1 cellular context compared by ENCODE assay signal in genomic region chr22:38316340-38317236, GRCh38.
A peak's percentile ranks its signal among the peaks of the same experiment; 100 is the strongest.
TF ChIP-seq lines count a peak whose summit lies in the region.

No MANE protein-coding gene starts in this region.

TF ChIP-seq in HepG2, 621 proteins besides CTCF, POLR2A, EP300 and RAD21 (continued from another document and continues in another):
- TF ChIP-seq, protein P1, sequence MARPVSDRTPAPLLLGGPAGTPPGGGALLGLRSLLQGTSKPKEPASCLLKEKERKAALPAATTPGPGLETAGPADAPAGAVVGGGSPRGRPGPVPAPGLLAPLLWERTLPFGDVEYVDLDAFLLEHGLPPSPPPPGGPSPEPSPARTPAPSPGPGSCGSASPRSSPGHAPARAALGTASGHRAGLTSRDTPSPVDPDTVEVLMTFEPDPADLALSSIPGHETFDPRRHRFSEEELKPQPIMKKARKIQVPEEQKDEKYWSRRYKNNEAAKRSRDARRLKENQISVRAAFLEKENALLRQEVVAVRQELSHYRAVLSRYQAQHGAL (CRISPR knock-in tag; IDR thresholded peaks at IDR 0.05; ENCODE audit: not compliant biosample characterization) = no peak
- TF ChIP-seq HNRNPLL (IDR thresholded peaks at IDR 0.05; ENCODE audit: low read depth, low read length, poor library complexity, severe bottlenecking) (no peak), POGK (CRISPR knock-in tag; conservative IDR thresholded peaks at IDR 0.05) (0 out of 2 replicates have a peak, but pooled peaks have one; percentile 36), ZNF253 (CRISPR knock-in tag; IDR thresholded peaks at IDR 0.05; ENCODE audit: borderline replicate concordance) (no peak), KDM5A (IDR thresholded peaks at IDR 0.05; ENCODE audit: borderline replicate concordance, low read length) (no peak), KDM4B (CRISPR knock-in tag; IDR thresholded peaks at IDR 0.05) (no peak), GPBP1L1 (CRISPR knock-in tag; IDR thresholded peaks at IDR 0.05) (no peak), PRDM15 (CRISPR knock-in tag; IDR thresholded peaks at IDR 0.05) (no peak), ZFP1 (CRISPR knock-in tag; IDR thresholded peaks at IDR 0.05) (no peak), TARDBP (CRISPR knock-in tag; IDR thresholded peaks at IDR 0.05) (no peak), FOSL2 (CRISPR knock-in tag; IDR thresholded peaks at IDR 0.05) (no peak), PITX1 (CRISPR knock-in tag; IDR thresholded peaks at IDR 0.05) (no peak), ZNF549 (CRISPR knock-in tag; IDR thresholded peaks at IDR 0.05) (no peak), ZNF543 (CRISPR knock-in tag; IDR thresholded peaks at IDR 0.05) (no peak), WIZ (CRISPR knock-in tag; IDR thresholded peaks at IDR 0.05) (no peak), MXD4 (CRISPR knock-in tag; IDR thresholded peaks at IDR 0.05) (no peak), ZNF34 (CRISPR knock-in tag; IDR thresholded peaks at IDR 0.05; ENCODE audit: borderline replicate concordance) (no peak), ZNF138 (CRISPR knock-in tag; IDR thresholded peaks at IDR 0.05; ENCODE audit: low read depth) (no peak), AHR (CRISPR knock-in tag; IDR thresholded peaks at IDR 0.05) (0 out of 2 replicates have a peak, but pooled peaks have one; percentile 40), ZC3H13 (CRISPR knock-in tag; IDR thresholded peaks at IDR 0.05) (0 out of 2 replicates have a peak, but pooled peaks have one; percentile 21), SETDB1 (CRISPR knock-in tag; IDR thresholded peaks at IDR 0.05; ENCODE audit: borderline replicate concordance) (no peak), ZNF720 (CRISPR knock-in tag; IDR thresholded peaks at IDR 0.05) (no peak), FOXO1 (CRISPR knock-in tag; IDR thresholded peaks at IDR 0.05) (no peak), ZNF446 (CRISPR knock-in tag; IDR thresholded peaks at IDR 0.05) (no peak), ZBTB1 (CRISPR knock-in tag; IDR thresholded peaks at IDR 0.05; ENCODE audit: borderline replicate concordance) (no peak)
- TF ChIP-seq, protein P2, sequence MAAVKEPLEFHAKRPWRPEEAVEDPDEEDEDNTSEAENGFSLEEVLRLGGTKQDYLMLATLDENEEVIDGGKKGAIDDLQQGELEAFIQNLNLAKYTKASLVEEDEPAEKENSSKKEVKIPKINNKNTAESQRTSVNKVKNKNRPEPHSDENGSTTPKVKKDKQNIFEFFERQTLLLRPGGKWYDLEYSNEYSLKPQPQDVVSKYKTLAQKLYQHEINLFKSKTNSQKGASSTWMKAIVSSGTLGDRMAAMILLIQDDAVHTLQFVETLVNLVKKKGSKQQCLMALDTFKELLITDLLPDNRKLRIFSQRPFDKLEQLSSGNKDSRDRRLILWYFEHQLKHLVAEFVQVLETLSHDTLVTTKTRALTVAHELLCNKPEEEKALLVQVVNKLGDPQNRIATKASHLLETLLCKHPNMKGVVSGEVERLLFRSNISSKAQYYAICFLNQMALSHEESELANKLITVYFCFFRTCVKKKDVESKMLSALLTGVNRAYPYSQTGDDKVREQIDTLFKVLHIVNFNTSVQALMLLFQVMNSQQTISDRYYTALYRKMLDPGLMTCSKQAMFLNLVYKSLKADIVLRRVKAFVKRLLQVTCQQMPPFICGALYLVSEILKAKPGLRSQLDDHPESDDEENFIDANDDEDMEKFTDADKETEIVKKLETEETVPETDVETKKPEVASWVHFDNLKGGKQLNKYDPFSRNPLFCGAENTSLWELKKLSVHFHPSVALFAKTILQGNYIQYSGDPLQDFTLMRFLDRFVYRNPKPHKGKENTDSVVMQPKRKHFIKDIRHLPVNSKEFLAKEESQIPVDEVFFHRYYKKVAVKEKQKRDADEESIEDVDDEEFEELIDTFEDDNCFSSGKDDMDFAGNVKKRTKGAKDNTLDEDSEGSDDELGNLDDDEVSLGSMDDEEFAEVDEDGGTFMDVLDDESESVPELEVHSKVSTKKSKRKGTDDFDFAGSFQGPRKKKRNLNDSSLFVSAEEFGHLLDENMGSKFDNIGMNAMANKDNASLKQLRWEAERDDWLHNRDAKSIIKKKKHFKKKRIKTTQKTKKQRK (IDR thresholded peaks at IDR 0.05; ENCODE audit: low read length) = no peak
- TF ChIP-seq, protein P3, sequence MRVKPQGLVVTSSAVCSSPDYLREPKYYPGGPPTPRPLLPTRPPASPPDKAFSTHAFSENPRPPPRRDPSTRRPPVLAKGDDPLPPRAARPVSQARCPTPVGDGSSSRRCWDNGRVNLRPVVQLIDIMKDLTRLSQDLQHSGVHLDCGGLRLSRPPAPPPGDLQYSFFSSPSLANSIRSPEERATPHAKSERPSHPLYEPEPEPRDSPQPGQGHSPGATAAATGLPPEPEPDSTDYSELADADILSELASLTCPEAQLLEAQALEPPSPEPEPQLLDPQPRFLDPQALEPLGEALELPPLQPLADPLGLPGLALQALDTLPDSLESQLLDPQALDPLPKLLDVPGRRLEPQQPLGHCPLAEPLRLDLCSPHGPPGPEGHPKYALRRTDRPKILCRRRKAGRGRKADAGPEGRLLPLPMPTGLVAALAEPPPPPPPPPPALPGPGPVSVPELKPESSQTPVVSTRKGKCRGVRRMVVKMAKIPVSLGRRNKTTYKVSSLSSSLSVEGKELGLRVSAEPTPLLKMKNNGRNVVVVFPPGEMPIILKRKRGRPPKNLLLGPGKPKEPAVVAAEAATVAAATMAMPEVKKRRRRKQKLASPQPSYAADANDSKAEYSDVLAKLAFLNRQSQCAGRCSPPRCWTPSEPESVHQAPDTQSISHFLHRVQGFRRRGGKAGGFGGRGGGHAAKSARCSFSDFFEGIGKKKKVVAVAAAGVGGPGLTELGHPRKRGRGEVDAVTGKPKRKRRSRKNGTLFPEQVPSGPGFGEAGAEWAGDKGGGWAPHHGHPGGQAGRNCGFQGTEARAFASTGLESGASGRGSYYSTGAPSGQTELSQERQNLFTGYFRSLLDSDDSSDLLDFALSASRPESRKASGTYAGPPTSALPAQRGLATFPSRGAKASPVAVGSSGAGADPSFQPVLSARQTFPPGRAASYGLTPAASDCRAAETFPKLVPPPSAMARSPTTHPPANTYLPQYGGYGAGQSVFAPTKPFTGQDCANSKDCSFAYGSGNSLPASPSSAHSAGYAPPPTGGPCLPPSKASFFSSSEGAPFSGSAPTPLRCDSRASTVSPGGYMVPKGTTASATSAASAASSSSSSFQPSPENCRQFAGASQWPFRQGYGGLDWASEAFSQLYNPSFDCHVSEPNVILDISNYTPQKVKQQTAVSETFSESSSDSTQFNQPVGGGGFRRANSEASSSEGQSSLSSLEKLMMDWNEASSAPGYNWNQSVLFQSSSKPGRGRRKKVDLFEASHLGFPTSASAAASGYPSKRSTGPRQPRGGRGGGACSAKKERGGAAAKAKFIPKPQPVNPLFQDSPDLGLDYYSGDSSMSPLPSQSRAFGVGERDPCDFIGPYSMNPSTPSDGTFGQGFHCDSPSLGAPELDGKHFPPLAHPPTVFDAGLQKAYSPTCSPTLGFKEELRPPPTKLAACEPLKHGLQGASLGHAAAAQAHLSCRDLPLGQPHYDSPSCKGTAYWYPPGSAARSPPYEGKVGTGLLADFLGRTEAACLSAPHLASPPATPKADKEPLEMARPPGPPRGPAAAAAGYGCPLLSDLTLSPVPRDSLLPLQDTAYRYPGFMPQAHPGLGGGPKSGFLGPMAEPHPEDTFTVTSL (CRISPR knock-in tag; IDR thresholded peaks at IDR 0.05; ENCODE audit: borderline replicate concordance) = no peak
- TF ChIP-seq, protein P4, sequence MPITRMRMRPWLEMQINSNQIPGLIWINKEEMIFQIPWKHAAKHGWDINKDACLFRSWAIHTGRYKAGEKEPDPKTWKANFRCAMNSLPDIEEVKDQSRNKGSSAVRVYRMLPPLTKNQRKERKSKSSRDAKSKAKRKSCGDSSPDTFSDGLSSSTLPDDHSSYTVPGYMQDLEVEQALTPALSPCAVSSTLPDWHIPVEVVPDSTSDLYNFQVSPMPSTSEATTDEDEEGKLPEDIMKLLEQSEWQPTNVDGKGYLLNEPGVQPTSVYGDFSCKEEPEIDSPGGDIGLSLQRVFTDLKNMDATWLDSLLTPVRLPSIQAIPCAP (CRISPR knock-in tag; IDR thresholded peaks at IDR 0.05; ENCODE audit: low read depth) = no peak
- TF ChIP-seq, protein P5, sequence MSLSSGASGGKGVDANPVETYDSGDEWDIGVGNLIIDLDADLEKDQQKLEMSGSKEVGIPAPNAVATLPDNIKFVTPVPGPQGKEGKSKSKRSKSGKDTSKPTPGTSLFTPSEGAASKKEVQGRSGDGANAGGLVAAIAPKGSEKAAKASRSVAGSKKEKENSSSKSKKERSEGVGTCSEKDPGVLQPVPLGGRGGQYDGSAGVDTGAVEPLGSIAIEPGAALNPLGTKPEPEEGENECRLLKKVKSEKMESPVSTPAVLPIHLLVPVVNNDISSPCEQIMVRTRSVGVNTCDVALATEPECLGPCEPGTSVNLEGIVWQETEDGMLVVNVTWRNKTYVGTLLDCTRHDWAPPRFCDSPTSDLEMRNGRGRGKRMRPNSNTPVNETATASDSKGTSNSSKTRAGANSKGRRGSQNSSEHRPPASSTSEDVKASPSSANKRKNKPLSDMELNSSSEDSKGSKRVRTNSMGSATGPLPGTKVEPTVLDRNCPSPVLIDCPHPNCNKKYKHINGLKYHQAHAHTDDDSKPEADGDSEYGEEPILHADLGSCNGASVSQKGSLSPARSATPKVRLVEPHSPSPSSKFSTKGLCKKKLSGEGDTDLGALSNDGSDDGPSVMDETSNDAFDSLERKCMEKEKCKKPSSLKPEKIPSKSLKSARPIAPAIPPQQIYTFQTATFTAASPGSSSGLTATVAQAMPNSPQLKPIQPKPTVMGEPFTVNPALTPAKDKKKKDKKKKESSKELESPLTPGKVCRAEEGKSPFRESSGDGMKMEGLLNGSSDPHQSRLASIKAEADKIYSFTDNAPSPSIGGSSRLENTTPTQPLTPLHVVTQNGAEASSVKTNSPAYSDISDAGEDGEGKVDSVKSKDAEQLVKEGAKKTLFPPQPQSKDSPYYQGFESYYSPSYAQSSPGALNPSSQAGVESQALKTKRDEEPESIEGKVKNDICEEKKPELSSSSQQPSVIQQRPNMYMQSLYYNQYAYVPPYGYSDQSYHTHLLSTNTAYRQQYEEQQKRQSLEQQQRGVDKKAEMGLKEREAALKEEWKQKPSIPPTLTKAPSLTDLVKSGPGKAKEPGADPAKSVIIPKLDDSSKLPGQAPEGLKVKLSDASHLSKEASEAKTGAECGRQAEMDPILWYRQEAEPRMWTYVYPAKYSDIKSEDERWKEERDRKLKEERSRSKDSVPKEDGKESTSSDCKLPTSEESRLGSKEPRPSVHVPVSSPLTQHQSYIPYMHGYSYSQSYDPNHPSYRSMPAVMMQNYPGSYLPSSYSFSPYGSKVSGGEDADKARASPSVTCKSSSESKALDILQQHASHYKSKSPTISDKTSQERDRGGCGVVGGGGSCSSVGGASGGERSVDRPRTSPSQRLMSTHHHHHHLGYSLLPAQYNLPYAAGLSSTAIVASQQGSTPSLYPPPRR (CRISPR knock-in tag; IDR thresholded peaks at IDR 0.05; ENCODE audit: borderline replicate concordance) = no peak
- TF ChIP-seq, protein P6, sequence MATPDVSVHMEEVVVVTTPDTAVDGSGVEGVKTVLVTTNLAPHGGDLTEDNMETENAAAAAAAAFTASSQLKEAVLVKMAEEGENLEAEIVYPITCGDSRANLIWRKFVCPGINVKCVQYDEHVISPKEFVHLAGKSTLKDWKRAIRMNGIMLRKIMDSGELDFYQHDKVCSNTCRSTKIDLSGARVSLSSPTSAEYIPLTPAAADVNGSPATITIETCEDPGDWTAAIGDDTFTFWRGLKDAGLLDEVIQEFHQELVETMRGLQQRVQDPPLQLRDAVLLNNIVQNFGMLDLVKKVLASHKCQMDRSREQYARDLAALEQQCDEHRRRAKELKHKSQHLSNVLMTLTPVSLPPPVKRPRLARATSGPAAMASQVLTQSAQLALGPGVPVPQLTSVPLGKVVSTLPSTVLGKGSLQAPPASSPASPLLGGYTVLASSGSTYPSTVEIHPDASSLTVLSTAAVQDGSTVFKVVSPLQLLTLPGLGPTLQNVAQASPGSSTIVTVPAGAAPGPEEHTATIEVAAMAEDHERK (CRISPR knock-in tag; IDR thresholded peaks at IDR 0.05; ENCODE audit: low read depth) = no peak
